ENCODE assay signal across 9 cellular contexts in genomic region chr14:91078095-91078737, GRCh38. TPM values are rescaled to one million over a fixed set of nuclear protein-coding genes. Genes with fewer than 3 reads are reported as not detected.
DNase-seq lines count a peak whose midpoint lies in the region; ATAC-seq and TF ChIP-seq lines count a peak whose summit lies in the region.
"Had no signal": no experiment of that assay in that cellular context is flagged by ENCODE, and none has a peak within 500 bp of the region (broad histone marks: within the 10 kb centered on the region; RNA-seq: fewer than 3 reads in every experiment).

No MANE protein-coding gene starts in this region.

- no peaks in the 10 kb centered on the region for H3K9me3 ChIP-seq in Loucy (ENCODE audit: insufficient read depth, low read depth, low read length)
- H3K9me3 ChIP-seq in stomach, result no peaks in the 10 kb centered on the region

- WGBS in stomach, 5 donors, result 90 to 96% (median 92%) methylated on average over 9 of the region's 9 CpGs

- no peak overlapping the region for H3K27ac ChIP-seq in stomach

- peak overlapping the region; percentile 10 for H3K4me2 ChIP-seq in Loucy (ENCODE audit: low read depth, low read length, poor library complexity, severe bottlenecking)

- H3F3A ChIP-seq in Loucy (ENCODE audit: low read depth), result no peaks in the 10 kb centered on the region

- H3K27me3 ChIP-seq in Loucy (ENCODE audit: insufficient read depth, low read length, poor library complexity, severe bottlenecking), result peaks cover 9% of the 10 kb centered on the region
- H3K27me3 ChIP-seq in stomach, result no peaks in the 10 kb centered on the region

- intact Hi-C loops in stomach (cut with DNase I; ENCODE audit: low total_unique reads), result no loop called here

- no peak for TF ChIP-seq EP300 in stomach (IDR thresholded peaks at IDR 0.05)

- H2AFZ ChIP-seq in Loucy (ENCODE audit: low read length), result no peak overlapping the region

- peak; percentile 64 for DNase-seq in activated naive CD4-positive, alpha-beta T cell treated with Interleukin-2 at 50 U/mL for 16 hours
- no peak for DNase-seq in activated naive CD4-positive, alpha-beta T cell (lab: John Stamatoyannopoulos, UW)
- DNase-seq in astrocyte of the hippocampus (ENCODE audit: low read depth, low spot score) (peak; percentile 43), stomach (no peak), NCI-H1694 treated with DMSO at 0.1 percent for 48 hours (lab: John Stamatoyannopoulos, UW) (no peak), anterior cingulate cortex (lab: John Stamatoyannopoulos, UW) (no peak)
- DNase-seq: NCI-H524 had no signal

- H3K4me3 ChIP-seq in Loucy (ENCODE audit: low read length, poor library complexity, severe bottlenecking) (no peak overlapping the region), stomach (no peak overlapping the region)

- no peak overlapping the region for H3K9ac ChIP-seq in Loucy (ENCODE audit: low read depth, low read length, poor library complexity, severe bottlenecking)

- TF ChIP-seq CTCF in Loucy (conservative IDR thresholded peaks at IDR 0.05; ENCODE audit: low read length) (no peak), stomach (IDR thresholded peaks at IDR 0.05) (no peak)

- H3K9me2 ChIP-seq in Loucy (replicated peaks; ENCODE audit: low read depth, low read length), result no peaks in the 10 kb centered on the region

- no peak for TF ChIP-seq POLR2A in stomach (IDR thresholded peaks at IDR 0.05)

- H3K36me3 ChIP-seq in Loucy (ENCODE audit: insufficient read depth, low read length) (no peaks in the 10 kb centered on the region), stomach (no peaks in the 10 kb centered on the region)

- no peak for ATAC-seq in HG03175 (IDR thresholded peaks at IDR 0.05; ENCODE audit: unreplicated experiment)

- peaks cover 4% of the 10 kb centered on the region for H4K20me1 ChIP-seq in Loucy (ENCODE audit: insufficient read depth, low read length, poor library complexity, severe bottlenecking)

- no peaks in the 10 kb centered on the region for H3K79me2 ChIP-seq in Loucy (ENCODE audit: insufficient read depth, low read length)

- H3K4me1 ChIP-seq in Loucy (ENCODE audit: insufficient read depth, low read length, poor library complexity, severe bottlenecking) (peaks cover 7% of the 10 kb centered on the region), stomach (peaks cover 0 to 17% (median 6%) of the 10 kb centered on the region in 4 donors)

RNA-seq across cellular contexts. Expression of gene RPS6KA5, which starts 17.8 kb away (rescaled TPM):
- 10 to 100 TPM in 4 of 5 donors, 1 to 10 TPM in 1; 6.4 to 25.0 (median 16.5) TPM for total RNA-seq in stomach
- 1 to 10 TPM; 1.6 to 3.8 (median 1.9) TPM for polyA plus RNA-seq in stomach

RNA-seq across cellular contexts. Expression of gene DGLUCY, which starts 35.7 kb away (rescaled TPM):
- 100 to 1,000 TPM in 2 of 5 donors, 10 to 100 TPM in 3; 54.3 to 122 (median 87.9) TPM for total RNA-seq in stomach
- 10 to 100 TPM; 24.1 to 32.9 (median 28.9) TPM for polyA plus RNA-seq in stomach

Comparison
In these comparisons a context has a peak if more than half of its experiments do, and no peak if none do; other contexts are left out.
1. DNase-seq: peak in activated naive CD4-positive, alpha-beta T cell treated with Interleukin-2 at 50 U/mL for 16 hours (single experiment) and astrocyte of the hippocampus (single experiment); none in activated naive CD4-positive, alpha-beta T cell (0 of 4), stomach (single experiment), NCI-H1694 treated with DMSO at 0.1 percent for 48 hours (single experiment) and anterior cingulate cortex (0 of 58).